Comparison of ENCODE assay signal across 15 cellular contexts in the genomic region with DNA sequence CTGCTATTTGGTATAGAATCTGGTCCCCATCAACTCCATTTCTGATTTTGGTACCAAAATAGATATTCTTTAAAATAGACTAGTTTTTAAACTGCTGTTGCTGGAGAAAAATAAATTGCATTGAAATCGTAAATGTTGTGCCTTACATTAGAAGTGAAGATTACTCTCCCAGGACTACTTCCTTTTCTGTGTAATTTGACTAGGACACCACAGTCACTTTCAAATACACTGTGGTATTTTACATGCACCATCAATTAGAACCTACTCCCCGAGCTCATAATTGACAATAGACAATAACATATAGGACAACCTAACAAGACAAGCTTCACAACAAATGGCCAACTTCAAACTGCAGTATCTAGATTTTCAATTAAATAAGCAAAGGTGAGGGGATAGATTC.
A peak's percentile ranks its signal among the peaks of the same experiment; 100 is the strongest.
DNase-seq lines count a peak whose midpoint lies in the region; ATAC-seq, FAIRE-seq and TF ChIP-seq lines count a peak whose summit lies in the region.
"Had no signal": no experiment of that assay in that cellular context is flagged by ENCODE, and none has a peak within 500 bp of the region (broad histone marks: within the 10 kb centered on the region; RNA-seq: fewer than 3 reads in every experiment).

No MANE protein-coding gene starts in this region.

- no peak for TF ChIP-seq CTCF in OCI-LY3 (IDR thresholded peaks at IDR 0.05; ENCODE audit: low read depth, low read length)

- WGBS in right cardiac atrium, result 62% methylated on average over 2 of the region's 2 CpGs

- no peaks in the 10 kb centered on the region for H3K9me3 ChIP-seq in OCI-LY3 (ENCODE audit: insufficient read depth, low read length)
- H3K9me3 ChIP-seq in right cardiac atrium (ENCODE audit: control insufficient read depth, low read length), result no peaks in the 10 kb centered on the region
- H3K9me3 ChIP-seq: spleen had no signal

- H3K27ac ChIP-seq in OCI-LY3 (ENCODE audit: low read length) (no peak overlapping the region), right cardiac atrium (ENCODE audit: low read length) (no peak overlapping the region)
- H3K27ac ChIP-seq: hepatocyte had no signal

- H4K20me1 ChIP-seq in OCI-LY3 (ENCODE audit: insufficient read depth, low read length), result no peaks in the 10 kb centered on the region

- TF ChIP-seq POLR2A in GM12891 (IDR thresholded peaks at IDR 0.05; ENCODE audit: low read depth, low read length), result no peak

- FAIRE-seq in GM12891 (lab: Jason Lieb, UNC), result no peak

- no peak overlapping the region; the same call in 1 of the 2 replicates for H3K9ac ChIP-seq in OCI-LY3 (ENCODE audit: low read length)

- H3K4me1 ChIP-seq in OCI-LY3 (ENCODE audit: low read length) (peaks cover 38% of the 10 kb centered on the region), right cardiac atrium (ENCODE audit: control insufficient read depth, insufficient read depth, low read length) (no peaks in the 10 kb centered on the region)

- H3K79me2 ChIP-seq in OCI-LY3 (ENCODE audit: low read length), result no peaks in the 10 kb centered on the region
- H3K79me2 ChIP-seq: hepatocyte had no signal

- H3K27me3 ChIP-seq in OCI-LY3 (ENCODE audit: low read depth, low read length), result no peaks in the 10 kb centered on the region
- no peaks in the 10 kb centered on the region for H3K27me3 ChIP-seq in right cardiac atrium (ENCODE audit: control insufficient read depth, insufficient read depth)
- H3K27me3 ChIP-seq: hepatocyte had no signal

- ATAC-seq in GM18867 (IDR thresholded peaks at IDR 0.05; ENCODE audit: unreplicated experiment) (peak; percentile 66), GM21423 (IDR thresholded peaks at IDR 0.05; ENCODE audit: unreplicated experiment) (peak; percentile 54), HG02981 (IDR thresholded peaks at IDR 0.05; ENCODE audit: unreplicated experiment) (peak; percentile 76), right cardiac atrium (no peak)
- ATAC-seq: activated CD4-positive, CD25-positive, alpha-beta regulatory T cell treated with anti-CD3 and anti-CD28 coated beads, Interleukin-2, amount 50 U/mL, for 24 hours had no signal

- intact Hi-C loops in right cardiac atrium (cut with DNase I), result loop anchor here in 3 of 4 donors (5.0 kb wide), 2 partner anchors 1409 to 1414 kb away; no protein-coding TSS in a partner anchor

- peak overlapping the region; percentile 73 for H3K4me2 ChIP-seq in OCI-LY3 (ENCODE audit: low read length)
- H3K4me2 ChIP-seq: hepatocyte had no signal

- H3K36me3 ChIP-seq in OCI-LY3 (replicated peaks; ENCODE audit: low read depth, low read length), result no peaks in the 10 kb centered on the region
- H3K36me3 ChIP-seq: spleen had no signal

- H2AFZ ChIP-seq in OCI-LY3 (ENCODE audit: low read depth, low read length), result no peak overlapping the region
- H2AFZ ChIP-seq: hepatocyte had no signal

- no peak for DNase-seq in right cardiac atrium
- DNase-seq in Kasumi-1 (lab: John Stamatoyannopoulos, UW), result no peak
- DNase-seq in stimulated activated CD8-positive, alpha-beta memory T cell treated with anti-CD3 and anti-CD28 coated beads, Interleukin-4, amount 100 ng/mL, for 48 hours, result no peak
- no peak for DNase-seq in GM12891 (ENCODE audit: insufficient read length, low spot score)
- DNase-seq: cerebellar nuclear complex, GF-D8, HFFc6, NCI-H1048, spleen had no signal

- H3K4me3 ChIP-seq in OCI-LY3 (ENCODE audit: low read length), result peak overlapping the region; percentile 38
- H3K4me3 ChIP-seq in right cardiac atrium (ENCODE audit: low read length), result no peak overlapping the region
- H3K4me3 ChIP-seq: hepatocyte, spleen had no signal

TF ChIP-seq in GM12891, 5 proteins besides CTCF, POLR2A, EP300 and RAD21:
- no peak for TF ChIP-seq SPI1 (IDR thresholded peaks at IDR 0.05; ENCODE audit: low read depth, low read length)
TF ChIP-seq in GM12891: peak in this region for 0.

Comparison
In these comparisons a context has a peak if more than half of its experiments do, and no peak if none do; other contexts are left out.
1. ATAC-seq: peak in GM18867 (single experiment), GM21423 (single experiment) and HG02981 (single experiment); none in right cardiac atrium (0 of 2).